In the genomic region with DNA sequence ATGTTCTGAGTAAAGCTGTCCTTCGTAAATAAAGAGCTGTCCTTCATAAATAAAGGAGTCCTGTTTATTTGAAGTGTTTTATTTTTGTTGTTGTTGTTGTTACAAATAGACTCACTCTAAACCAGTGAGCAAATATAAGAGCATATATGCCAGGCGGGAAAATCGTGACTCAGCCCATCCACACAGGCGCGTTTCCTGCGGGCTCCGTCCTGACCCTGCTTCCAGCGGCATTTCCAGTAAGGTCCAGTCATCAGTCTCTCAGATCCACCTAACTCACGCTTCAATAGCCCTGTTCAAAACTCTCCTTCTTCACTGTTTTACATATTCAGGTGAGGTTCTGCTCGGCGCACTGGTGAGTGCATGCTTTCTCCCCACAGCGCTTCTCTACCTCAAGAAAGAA, we compare ENCODE assay signal across 24 cellular contexts.
"Had no signal": no experiment of that assay in that cellular context is flagged by ENCODE, and none has a peak within 500 bp of the region (broad histone marks: within the 10 kb centered on the region; RNA-seq: fewer than 3 reads in every experiment).

No MANE protein-coding gene starts in this region.

- H3K4me3 ChIP-seq: coronary artery, dorsolateral prefrontal cortex, esophagus squamous epithelium, gastrocnemius medialis, heart right ventricle, left lung, lower lobe of right lung had no signal

- H3K27ac ChIP-seq: coronary artery, dorsolateral prefrontal cortex, epithelial cell of prostate, esophagus squamous epithelium, gastrocnemius medialis, heart right ventricle, left lung, lower lobe of right lung had no signal

- DNase-seq: dermis blood vessel endothelial cell; dorsolateral prefrontal cortex; effector CD8-positive, alpha-beta T cell; effector memory CD8-positive, alpha-beta T cell; endodermal cell; erythroblast; esophagus squamous epithelium; foreskin fibroblast; foreskin melanocyte; gastrocnemius medialis; glutamatergic neuron; head of caudate nucleus; heart right ventricle; hippocampal formation; left cardiac atrium; left lung; left ventricle myocardium superior; lower lobe of right lung; mesendoderm; midbrain; naive thymus-derived CD4-positive, alpha-beta T cell had no signal

- H3K36me3 ChIP-seq: esophagus squamous epithelium, gastrocnemius medialis, heart right ventricle, left lung, lower lobe of right lung had no signal

- ATAC-seq: effector memory CD8-positive, alpha-beta T cell; esophagus mucosa; gastrocnemius medialis; heart right ventricle; left cardiac atrium; left lung; left ventricle myocardium superior; lower lobe of right lung; naive thymus-derived CD4-positive, alpha-beta T cell had no signal

- H3K9me3 ChIP-seq: esophagus squamous epithelium, gastrocnemius medialis, heart right ventricle, left lung, lower lobe of right lung had no signal
